Comparison of ENCODE assay signal across 9 cellular contexts in genomic region chr1:170664283-170664827, GRCh38. TPM values are rescaled to one million over a fixed set of nuclear protein-coding genes. Genes with fewer than 3 reads are reported as not detected.
DNase-seq lines count a peak whose midpoint lies in the region; ATAC-seq and TF ChIP-seq lines count a peak whose summit lies in the region.
"Had no signal": no experiment of that assay in that cellular context is flagged by ENCODE, and none has a peak within 500 bp of the region (broad histone marks: within the 10 kb centered on the region; RNA-seq: fewer than 3 reads in every experiment).

No MANE protein-coding gene starts in this region.

- no peaks in the 10 kb centered on the region for H3K36me3 ChIP-seq in mesendoderm (ENCODE audit: control insufficient read depth, insufficient read depth, low read length)
- H3K36me3 ChIP-seq in vagina = no peaks in the 10 kb centered on the region

- no peaks in the 10 kb centered on the region for H3K79me1 ChIP-seq in mesendoderm (ENCODE audit: low read length)

- H3K4me3 ChIP-seq in mesendoderm (ENCODE audit: low read length) (no peak overlapping the region), vagina (peak overlapping the region; percentile 75 to 91)

- H3K27ac ChIP-seq in mesendoderm (ENCODE audit: low read depth, low read length) (no peak overlapping the region), vagina (peak overlapping the region; percentile 99)

- ATAC-seq in Right ventricle myocardium inferior (peak; percentile 26), GM18517 (IDR thresholded peaks at IDR 0.05; ENCODE audit: unreplicated experiment) (no peak), GM18861 (IDR thresholded peaks at IDR 0.05; ENCODE audit: unreplicated experiment) (no peak), HG03432 (IDR thresholded peaks at IDR 0.05; ENCODE audit: unreplicated experiment) (no peak)

- H3K4me2 ChIP-seq in mesendoderm (ENCODE audit: low read length) = peak overlapping the region; percentile 41

- H3K4ac ChIP-seq in mesendoderm (ENCODE audit: low read depth, low read length) = no peak overlapping the region

- H3K18ac ChIP-seq in mesendoderm (ENCODE audit: low read length) = no peak overlapping the region

- no peak overlapping the region for H4K8ac ChIP-seq in mesendoderm (ENCODE audit: low read depth, low read length)

- no peak overlapping the region for H2BK120ac ChIP-seq in mesendoderm (ENCODE audit: low read depth, low read length)

- intact Hi-C loops in Right ventricle myocardium inferior (cut with DNase I) = loop anchor here (2.0 to 10.0 kb wide), 6 partner anchors 100 to 592 kb away; partner anchors contain the start of genes GORAB, KIFAP3 and NTMT2
- intact Hi-C loops in cardiac septum (cut with DNase I) = loop anchor here (2.0 to 10.0 kb wide), 8 partner anchors 34 to 740 kb away; partner anchors contain the start of gene GORAB
- intact Hi-C loops in vagina (cut with DNase I) = loop anchor here (5.0 to 10.0 kb wide), 2 partner anchors 132 to 450 kb away; partner anchors contain the start of gene GORAB

- no CpG with 5 or more reads among the region's 42 CpGs for WGBS in mesendoderm (ENCODE audit: extremely low coverage, insufficient coverage, low lambda C conversion rate)

- peaks cover 2% of the 10 kb centered on the region for H3K4me1 ChIP-seq in mesendoderm (ENCODE audit: control insufficient read depth, low read depth, low read length)
- H3K4me1 ChIP-seq in vagina = peaks cover 23% of the 10 kb centered on the region

- DNase-seq in Right ventricle myocardium inferior (ENCODE audit: missing footprints) (peak; percentile 72), cardiac septum (ENCODE audit: low spot score) (no peak), dermis blood vessel endothelial cell (peak; percentile 16), mesendoderm (peak; percentile 43), vagina (ENCODE audit: extremely low spot score in 2 of 2) (no peak)
- DNase-seq: activated B cell treated with CpG ODN at 0.5 μM for 24 hours had no signal

- no peak overlapping the region for H2BK5ac ChIP-seq in mesendoderm (ENCODE audit: low read length)

- H2AK5ac ChIP-seq in mesendoderm (ENCODE audit: low read length) = no peak overlapping the region

- H3K9ac ChIP-seq in mesendoderm (ENCODE audit: low read length) = peak overlapping the region; percentile 5

- peak overlapping the region; percentile 22 for H3K56ac ChIP-seq in mesendoderm (ENCODE audit: low read length)

- H4K5ac ChIP-seq in mesendoderm (ENCODE audit: low read length) = no peak overlapping the region

- H3K23ac ChIP-seq in mesendoderm (ENCODE audit: low read length) = no peak overlapping the region

- no peak overlapping the region for H2BK15ac ChIP-seq in mesendoderm (replicated peaks; ENCODE audit: low read depth)

- no peaks in the 10 kb centered on the region for H3K79me2 ChIP-seq in mesendoderm (ENCODE audit: control insufficient read depth, insufficient read depth, low read length)

- peaks cover 83% of the 10 kb centered on the region for H3K27me3 ChIP-seq in mesendoderm (ENCODE audit: insufficient read depth, low read length, poor library complexity)
- no peaks in the 10 kb centered on the region for H3K27me3 ChIP-seq in vagina

- TF ChIP-seq CTCF in vagina (IDR thresholded peaks at IDR 0.05) = no peak

- no peaks in the 10 kb centered on the region for H3K9me3 ChIP-seq in vagina

- TF ChIP-seq POLR2A in vagina (IDR thresholded peaks at IDR 0.05) = no peak

RNA-seq across cellular contexts. Expression of gene PRRX1, which starts 0.4 kb away (rescaled TPM):
- total RNA-seq in Right ventricle myocardium inferior = 46.3 TPM
- 124 TPM for total RNA-seq in cardiac septum
- total RNA-seq in dermis blood vessel endothelial cell = 0.17 and 0.37 TPM in 2 replicates
- 0.08 TPM for polyA plus RNA-seq in mesendoderm (2013, experiment 1 of 2)
- polyA plus RNA-seq in mesendoderm (2013, experiment 2 of 2) = 0.14 TPM
- 108 TPM for total RNA-seq in vagina
- total RNA-seq: activated B cell treated with CpG ODN at 0.5 μM for 24 hours had no signal

Comparison
In these comparisons a context has a peak if more than half of its experiments do, and no peak if none do; other contexts are left out.
1. DNase-seq: peak in Right ventricle myocardium inferior (single experiment), dermis blood vessel endothelial cell (single experiment) and mesendoderm (single experiment); none in cardiac septum (single experiment) and vagina (0 of 2).
2. RNA of gene PRRX1, which starts 0.4 kb away (total RNA-seq): 124 TPM in cardiac septum (single experiment), 108 TPM in vagina (single experiment) and 46.3 TPM in Right ventricle myocardium inferior (single experiment); 0.17 to 0.37 TPM in dermis blood vessel endothelial cell; every median in the first group is over 10 times any median in the second.